In the genomic region with DNA sequence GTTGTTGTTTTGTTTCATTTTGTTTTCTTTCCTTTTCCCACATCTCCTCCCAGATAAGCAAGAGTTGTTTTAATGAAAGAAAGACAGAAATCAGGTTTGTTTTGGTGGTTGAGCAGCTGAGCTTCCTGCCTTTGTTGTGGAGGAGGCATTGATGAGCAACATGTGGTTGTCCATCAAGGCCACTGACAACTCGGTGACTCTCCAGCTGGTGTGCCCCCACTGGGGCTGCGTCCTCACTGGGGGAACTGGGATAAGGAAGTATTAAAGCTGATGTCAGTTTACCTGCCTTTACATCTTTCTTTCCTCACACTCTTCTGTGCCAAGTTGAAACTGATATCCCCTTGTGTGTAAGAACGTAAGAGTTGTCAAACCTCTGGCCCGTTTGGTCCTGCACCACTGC, we compare ENCODE assay signal across 26 cellular contexts. TPM values are rescaled to one million over a fixed set of nuclear protein-coding genes. Genes with fewer than 3 reads are reported as not detected.
DNase-seq lines count a peak whose midpoint lies in the region; ATAC-seq, FAIRE-seq and TF ChIP-seq lines count a peak whose summit lies in the region.
"Had no signal": no experiment of that assay in that cellular context is flagged by ENCODE, and none has a peak within 500 bp of the region (broad histone marks: within the 10 kb centered on the region; RNA-seq: fewer than 3 reads in every experiment).

No MANE protein-coding gene starts in this region.

- H3K4me3 ChIP-seq in pancreas (no peak overlapping the region), ascending aorta (no peak overlapping the region)
- H3K4me3 ChIP-seq: spleen had no signal

- peaks cover 29% of the 10 kb centered on the region for H3K36me3 Mint-ChIP-seq in activated CD4-positive, alpha-beta memory T cell treated with anti-CD3 and anti-CD28 coated beads, Interleukin-2, amount 10 ng/mL, durations not matched to agents 7 days and 5 days (ENCODE audit: low read depth)
- no peaks in the 10 kb centered on the region for H3K36me3 Mint-ChIP-seq in activated CD4-positive, alpha-beta memory T cell treated with anti-CD3 and anti-CD28 coated beads for 36 hours
- H3K36me3 Mint-ChIP-seq in nephron progenitor cell (ENCODE audit: low read depth), result peaks cover 8% of the 10 kb centered on the region
- H3K36me3 Mint-ChIP-seq: mesothelial cell of epicardium had no signal

- DNase-seq in activated CD4-positive, alpha-beta memory T cell treated with anti-CD3 and anti-CD28 coated beads, Interleukin-2, amount 10 ng/mL, durations not matched to agents 7 days and 5 days, result no peak
- DNase-seq in activated CD4-positive, alpha-beta memory T cell treated with anti-CD3 and anti-CD28 coated beads for 36 hours, result no peak
- peak; percentile 10 for DNase-seq in LHCN-M2 (ENCODE audit: low read depth)
- DNase-seq in dermis blood vessel endothelial cell, result peak; percentile 33
- DNase-seq in nephron progenitor cell, result no peak
- no peak for DNase-seq in activated CD4-positive, CD25-positive, alpha-beta regulatory T cell (lab: John Stamatoyannopoulos, UW)
- DNase-seq in pancreas, result no peak
- DNase-seq in ascending aorta (ENCODE audit: low spot score in 2 of 2), result no peak
- DNase-seq: activated CD4-positive, alpha-beta T cell treated with anti-CD3 and anti-CD28 coated beads, Interleukin-2, amount 10 ng/mL, durations not matched to agents 24 days and 14 days; activated CD8-positive, alpha-beta memory T cell treated with anti-CD3 and anti-CD28 coated beads, Interleukin-2, amount 50 U/mL, for 48 hours; activated naive CD4-positive, alpha-beta T cell treated with Interleukin-2 at 50 U/mL for 16 hours; endodermal cell; left colon; NCI-H187; NCI-H774; spleen; stimulated activated CD4-positive, alpha-beta T cell treated with anti-CD3 and anti-CD28 coated beads, Interleukin-4, amount 100 ng/mL, for 24 hours had no signal

- CTCF ChIA-PET in activated CD4-positive, alpha-beta memory T cell treated with anti-CD3 and anti-CD28 coated beads, Interleukin-2, amount 10 ng/mL, durations not matched to agents 7 days and 5 days (lab: Charles Lee), result interaction anchor here (0.6 kb wide), 1 partner anchor 24 kb away, joined by 3 read pairs; no protein-coding TSS in a partner anchor
- CTCF ChIA-PET in activated CD4-positive, alpha-beta memory T cell treated with anti-CD3 and anti-CD28 coated beads for 36 hours (lab: Charles Lee), result interaction anchor here (0.7 kb wide), 1 partner anchor 303 kb away, joined by 3 read pairs; no protein-coding TSS in a partner anchor

- H3K27ac ChIP-seq in pancreas (no peak overlapping the region), ascending aorta (no peak overlapping the region)

- no peaks in the 10 kb centered on the region for H3K27me3 ChIP-seq in pancreas
- H3K27me3 ChIP-seq in ascending aorta, result no peaks in the 10 kb centered on the region
- H3K27me3 ChIP-seq: BE2C had no signal

- no peak overlapping the region for H3K4me3 Mint-ChIP-seq in activated CD4-positive, alpha-beta memory T cell treated with anti-CD3 and anti-CD28 coated beads, Interleukin-2, amount 10 ng/mL, durations not matched to agents 7 days and 5 days
- no peak overlapping the region for H3K4me3 Mint-ChIP-seq in activated CD4-positive, alpha-beta memory T cell treated with anti-CD3 and anti-CD28 coated beads for 36 hours
- peak overlapping the region; percentile 57 for H3K4me3 Mint-ChIP-seq in nephron progenitor cell
- H3K4me3 Mint-ChIP-seq: activated CD4-positive, alpha-beta T cell treated with anti-CD3 and anti-CD28 coated beads, Interleukin-2, amount 10 ng/mL, durations not matched to agents 24 days and 14 days; endodermal cell; mesothelial cell of epicardium had no signal

- 72 to 75% methylated on average over 4 of the region's 4 CpGs for WGBS in pancreas, 2 donors

- TF ChIP-seq CTCF in nephron progenitor cell (IDR thresholded peaks at IDR 0.05), result no peak
- TF ChIP-seq CTCF in pancreas (IDR thresholded peaks at IDR 0.05), result no peak
- no peak for TF ChIP-seq CTCF in ascending aorta (IDR thresholded peaks at IDR 0.05)

- intact Hi-C loops in activated CD4-positive, alpha-beta memory T cell treated with anti-CD3 and anti-CD28 coated beads for 36 hours (cut with micrococcal nuclease), result no loop called here
- intact Hi-C loops in pancreas (cut with DNase I) (no loop called here), ascending aorta (cut with DNase I) (no loop called here)

- H3K4me1 ChIP-seq in pancreas (peaks cover 0 to 24% (median 9%) of the 10 kb centered on the region in 3 donors), ascending aorta (peaks cover 9 to 19% of the 10 kb centered on the region in 2 donors)

- H3K9me3 ChIP-seq in pancreas (no peaks in the 10 kb centered on the region), ascending aorta (no peaks in the 10 kb centered on the region)
- H3K9me3 ChIP-seq: BE2C, spleen had no signal

- POLR2A ChIA-PET in activated CD4-positive, alpha-beta memory T cell treated with anti-CD3 and anti-CD28 coated beads, Interleukin-2, amount 10 ng/mL, durations not matched to agents 7 days and 5 days (lab: Charles Lee), result no interaction called here
- POLR2A ChIA-PET in activated CD4-positive, alpha-beta memory T cell treated with anti-CD3 and anti-CD28 coated beads for 36 hours (lab: Charles Lee), result no interaction called here

- no peaks in the 10 kb centered on the region for H3K36me3 ChIP-seq in pancreas
- H3K36me3 ChIP-seq in ascending aorta, result peaks cover 5 to 6% of the 10 kb centered on the region in 2 donors

- no peaks in the 10 kb centered on the region for H3K9me3 Mint-ChIP-seq in activated CD4-positive, alpha-beta memory T cell treated with anti-CD3 and anti-CD28 coated beads, Interleukin-2, amount 10 ng/mL, durations not matched to agents 7 days and 5 days
- no peaks in the 10 kb centered on the region for H3K9me3 Mint-ChIP-seq in activated CD4-positive, alpha-beta memory T cell treated with anti-CD3 and anti-CD28 coated beads for 36 hours
- H3K9me3 Mint-ChIP-seq in nephron progenitor cell, result no peaks in the 10 kb centered on the region
- H3K9me3 Mint-ChIP-seq: activated CD4-positive, alpha-beta T cell treated with anti-CD3 and anti-CD28 coated beads, Interleukin-2, amount 10 ng/mL, durations not matched to agents 24 days and 14 days; endodermal cell; mesothelial cell of epicardium had no signal

- no peak for ATAC-seq in pancreas
- ATAC-seq: left colon, Right ventricle myocardium inferior had no signal

- no peak for FAIRE-seq in pancreas (lab: Jason Lieb, UNC)
- FAIRE-seq: A204.1, H1 had no signal

- H3K27ac Mint-ChIP-seq in activated CD4-positive, alpha-beta memory T cell treated with anti-CD3 and anti-CD28 coated beads, Interleukin-2, amount 10 ng/mL, durations not matched to agents 7 days and 5 days, result peak overlapping the region; percentile 9
- H3K27ac Mint-ChIP-seq in activated CD4-positive, alpha-beta memory T cell treated with anti-CD3 and anti-CD28 coated beads for 36 hours, result no peak overlapping the region
- H3K27ac Mint-ChIP-seq in nephron progenitor cell, result no peak overlapping the region
- H3K27ac Mint-ChIP-seq: activated CD4-positive, alpha-beta T cell treated with anti-CD3 and anti-CD28 coated beads, Interleukin-2, amount 10 ng/mL, durations not matched to agents 24 days and 14 days; endodermal cell had no signal

- peaks cover 74% of the 10 kb centered on the region for H3K4me1 Mint-ChIP-seq in activated CD4-positive, alpha-beta memory T cell treated with anti-CD3 and anti-CD28 coated beads, Interleukin-2, amount 10 ng/mL, durations not matched to agents 7 days and 5 days
- H3K4me1 Mint-ChIP-seq in activated CD4-positive, alpha-beta memory T cell treated with anti-CD3 and anti-CD28 coated beads for 36 hours (ENCODE audit: low read depth), result peaks cover 67% of the 10 kb centered on the region
- peaks cover 68% of the 10 kb centered on the region for H3K4me1 Mint-ChIP-seq in nephron progenitor cell

- no peaks in the 10 kb centered on the region for H3K27me3 Mint-ChIP-seq in activated CD4-positive, alpha-beta memory T cell treated with anti-CD3 and anti-CD28 coated beads, Interleukin-2, amount 10 ng/mL, durations not matched to agents 7 days and 5 days
- no peaks in the 10 kb centered on the region for H3K27me3 Mint-ChIP-seq in activated CD4-positive, alpha-beta memory T cell treated with anti-CD3 and anti-CD28 coated beads for 36 hours
- H3K27me3 Mint-ChIP-seq in nephron progenitor cell (ENCODE audit: low read depth, poor library complexity), result peaks cover 8% of the 10 kb centered on the region
- H3K27me3 Mint-ChIP-seq: activated CD4-positive, alpha-beta T cell treated with anti-CD3 and anti-CD28 coated beads, Interleukin-2, amount 10 ng/mL, durations not matched to agents 24 days and 14 days had no signal

RNA-seq across cellular contexts. Expression of a gene that starts 5.9 kb away (rescaled TPM):
- total RNA-seq in activated CD4-positive, alpha-beta memory T cell treated with anti-CD3 and anti-CD28 coated beads, Interleukin-2, amount 10 ng/mL, durations not matched to agents 7 days and 5 days, result 10 to 100 TPM; 60.4 to 63.9 TPM
- total RNA-seq in activated CD4-positive, alpha-beta memory T cell treated with anti-CD3 and anti-CD28 coated beads for 36 hours, result 10 to 100 TPM; 36.2 to 38.8 TPM
- total RNA-seq in LHCN-M2 (2014; rRNA removed) (35.8 and 39.6 TPM in 2 replicates), dermis blood vessel endothelial cell (40.7 and 42.0 TPM in 2 replicates), pancreas (10 to 100 TPM; 21.6 to 30.1 (median 26.5) TPM), ascending aorta (18.0 TPM)
- polyA plus RNA-seq in LHCN-M2 (2012), result 35.2 TPM
- polyA plus RNA-seq in pancreas, result 10 to 100 TPM; 18.1 to 30.3 TPM

RNA-seq across cellular contexts. Expression of a gene that starts 6.6 kb away (rescaled TPM):
- total RNA-seq in activated CD4-positive, alpha-beta memory T cell treated with anti-CD3 and anti-CD28 coated beads, Interleukin-2, amount 10 ng/mL, durations not matched to agents 7 days and 5 days, result 10 to 100 TPM; 94.4 to 97.2 TPM
- 100 to 1,000 TPM in 1 of 2 experiments, 10 to 100 TPM in 1; 94.6 to 101 TPM for total RNA-seq in activated CD4-positive, alpha-beta memory T cell treated with anti-CD3 and anti-CD28 coated beads for 36 hours
- total RNA-seq in LHCN-M2 (2014; rRNA removed) (30.6 and 38.9 TPM in 2 replicates), dermis blood vessel endothelial cell (20.6 and 38.5 TPM in 2 replicates), pancreas (1 to 10 TPM; 5.0 to 9.5 (median 6.9) TPM), ascending aorta (4.8 TPM)
- 14.9 TPM for polyA plus RNA-seq in LHCN-M2 (2012)
- 1 to 10 TPM; 4.5 to 5.2 TPM for polyA plus RNA-seq in pancreas

RNA-seq across cellular contexts. Expression of a gene that starts 22.8 kb away (rescaled TPM):
- 10 to 100 TPM; 61.5 to 67.0 TPM for total RNA-seq in activated CD4-positive, alpha-beta memory T cell treated with anti-CD3 and anti-CD28 coated beads, Interleukin-2, amount 10 ng/mL, durations not matched to agents 7 days and 5 days
- 10 to 100 TPM; 74.0 to 74.3 TPM for total RNA-seq in activated CD4-positive, alpha-beta memory T cell treated with anti-CD3 and anti-CD28 coated beads for 36 hours
- total RNA-seq in LHCN-M2 (2014; rRNA removed), result 48.4 and 52.4 TPM in 2 replicates
- polyA plus RNA-seq in LHCN-M2 (2012), result 31.1 TPM
- total RNA-seq in dermis blood vessel endothelial cell, result 58.7 and 76.3 TPM in 2 replicates
- total RNA-seq in pancreas, result 10 to 100 TPM; 10.3 to 21.8 (median 14.6) TPM
- polyA plus RNA-seq in pancreas, result 10 to 100 TPM; 26.3 to 50.0 TPM
- 19.8 TPM for total RNA-seq in ascending aorta

RNA-seq across cellular contexts. Expression of a gene that starts 23.0 kb away (rescaled TPM):
- total RNA-seq in activated CD4-positive, alpha-beta memory T cell treated with anti-CD3 and anti-CD28 coated beads, Interleukin-2, amount 10 ng/mL, durations not matched to agents 7 days and 5 days, result 10 to 100 TPM; 21.8 to 23.3 TPM
- 10 to 100 TPM; 20.9 to 22.1 TPM for total RNA-seq in activated CD4-positive, alpha-beta memory T cell treated with anti-CD3 and anti-CD28 coated beads for 36 hours
- total RNA-seq in LHCN-M2 (2014; rRNA removed) (23.4 and 25.2 TPM in 2 replicates), dermis blood vessel endothelial cell (24.5 and 27.2 TPM in 2 replicates), pancreas (10 to 100 TPM; 15.9 to 22.2 (median 16.4) TPM), ascending aorta (28.6 TPM)
- polyA plus RNA-seq in LHCN-M2 (2012), result 11.2 TPM
- polyA plus RNA-seq in pancreas, result 10 to 100 TPM; 32.7 to 38.5 TPM

RNA-seq across cellular contexts. Expression of a gene that starts 45.8 kb away (rescaled TPM):
- total RNA-seq in activated CD4-positive, alpha-beta memory T cell treated with anti-CD3 and anti-CD28 coated beads, Interleukin-2, amount 10 ng/mL, durations not matched to agents 7 days and 5 days, result 1 to 10 TPM; 6.9 TPM
- total RNA-seq in activated CD4-positive, alpha-beta memory T cell treated with anti-CD3 and anti-CD28 coated beads for 36 hours, result 1 to 10 TPM; 7.1 to 8.6 TPM
- total RNA-seq in LHCN-M2 (2014; rRNA removed) (not detected in 2 replicates), dermis blood vessel endothelial cell (not detected in 2 replicates), pancreas (under 1 TPM in 2 of 6 donors, not detected in 4; 0.12 to 0.13 TPM), ascending aorta (not detected)
- not detected for polyA plus RNA-seq in LHCN-M2 (2012)
- under 1 TPM; 0.15 to 0.38 TPM for polyA plus RNA-seq in pancreas
- total RNA-seq: chondrocyte, fibroblast of lung, left colon, mesothelial cell of epicardium, renal cortical epithelial cell, Right ventricle myocardium inferior, ureter had no signal
- polyA plus RNA-seq: fibroblast of lung had no signal

Comparison
In these comparisons a context has a peak if more than half of its experiments do, and no peak if none do; other contexts are left out.
1. DNase-seq: peak in LHCN-M2 (single experiment) and dermis blood vessel endothelial cell (single experiment); none in activated CD4-positive, alpha-beta memory T cell treated with anti-CD3 and anti-CD28 coated beads, Interleukin-2, amount 10 ng/mL, durations not matched to agents 7 days and 5 days (single experiment), activated CD4-positive, alpha-beta memory T cell treated with anti-CD3 and anti-CD28 coated beads for 36 hours (single experiment), nephron progenitor cell (single experiment), activated CD4-positive, CD25-positive, alpha-beta regulatory T cell (0 of 4), pancreas (0 of 6) and ascending aorta (0 of 2).